Comparison of ENCODE assay signal across 36 cellular contexts in the genomic region with DNA sequence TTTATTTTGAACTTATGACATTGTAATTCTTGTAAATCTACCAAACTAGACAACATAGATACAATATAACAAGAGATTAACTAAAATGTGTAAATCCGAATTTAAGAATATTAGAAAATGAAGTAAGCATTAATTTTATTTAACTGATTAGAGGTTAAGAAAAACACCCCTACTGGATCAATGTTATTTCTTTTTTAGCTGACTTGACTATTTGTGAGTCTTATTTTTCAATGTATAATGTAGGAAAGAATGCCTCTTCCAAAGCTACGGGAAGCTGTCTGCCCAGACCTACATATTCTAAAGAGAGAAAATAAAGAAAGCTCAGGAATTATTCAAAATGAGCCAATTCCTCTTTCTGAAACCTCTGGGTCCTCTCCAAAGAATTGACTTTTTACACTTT.
"Had no signal": no experiment of that assay in that cellular context is flagged by ENCODE, and none has a peak within 500 bp of the region (broad histone marks: within the 10 kb centered on the region; RNA-seq: fewer than 3 reads in every experiment).

No MANE protein-coding gene starts in this region.

- H3K27me3 ChIP-seq: MG63 had no signal

- H3K36me3 ChIP-seq: MG63 had no signal

- DNase-seq: Karpas-422, Kasumi-1, MG63, MM.1S, MV-4-11, NCI-H1048, NCI-H1092, NCI-H1092 treated with DMSO at 0.1 percent for 48 hours, NCI-H1105, NCI-H1105 treated with DMSO at 0.1 percent for 48 hours, NCI-H1417, NCI-H1417 treated with DMSO at 0.1 percent for 48 hours, NCI-H1436, NCI-H1436 treated with DMSO at 0.1 percent for 48 hours, NCI-H146, NCI-H1694, NCI-H1694 treated with DMSO at 0.1 percent for 48 hours, NCI-H187, NCI-H187 treated with DMSO at 0.1 percent for 48 hours, NCI-H1930, NCI-H2029, NCI-H2029 treated with DMSO at 0.1 percent for 48 hours, NCI-H2081, NCI-H2081 treated with DMSO at 0.1 percent for 48 hours, NCI-H2107, NCI-H2171, NCI-H2171 treated with DMSO at 0.1 percent for 48 hours, NCI-H2227 treated with DMSO at 0.1 percent for 48 hours, NCI-H226, NCI-H345, NCI-H446, NCI-H446 treated with DMSO at 0.1 percent for 48 hours, NCI-H510A, NCI-H510A treated with DMSO at 0.1 percent for 48 hours, NCI-H524, NCI-H524 treated with DMSO at 0.1 percent for 48 hours had no signal

- H3K4me3 ChIP-seq: MG63 had no signal

- H3K9me3 ChIP-seq: MG63 had no signal
